Comparison of ENCODE assay signal across 26 cellular contexts in the genomic region with DNA sequence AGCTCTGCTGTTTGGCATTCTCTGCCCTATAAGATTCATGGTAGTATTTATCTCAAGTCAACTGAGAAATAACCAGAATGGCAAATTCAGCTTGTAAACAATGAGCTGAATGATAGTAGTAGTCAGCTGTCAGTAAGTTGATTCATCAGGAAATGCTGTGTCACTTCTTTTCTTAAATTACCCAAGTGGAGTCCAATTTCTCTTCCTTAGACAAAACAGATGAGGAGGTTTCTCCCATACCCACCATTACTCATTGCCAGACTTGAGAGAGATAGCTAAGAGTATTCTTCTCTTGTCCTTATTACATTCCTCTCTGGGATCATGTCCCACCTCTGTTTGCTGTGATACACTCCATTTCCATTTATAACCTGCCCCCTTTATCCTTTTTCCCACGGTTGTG.
"Had no signal": no experiment of that assay in that cellular context is flagged by ENCODE, and none has a peak within 500 bp of the region (broad histone marks: within the 10 kb centered on the region; RNA-seq: fewer than 3 reads in every experiment).

No MANE protein-coding gene starts in this region.

- H3K4me3 ChIP-seq: dorsolateral prefrontal cortex, esophagus muscularis mucosa, hepatocyte, lung, prostate gland, skin epidermis, stomach had no signal

- DNase-seq: cortex of kidney; dorsolateral prefrontal cortex; effector CD8-positive, alpha-beta T cell; head of caudate nucleus; kidney; left colon; left ventricle myocardium superior; mesenchymal stem cell; midbrain; naive thymus-derived CD4-positive, alpha-beta T cell; nephron progenitor cell; retina; stimulated activated CD4-positive, alpha-beta T cell treated with anti-CD3 and anti-CD28 coated beads, Interleukin-2, amount 100 ng/mL, for 24 hours; stimulated activated naive CD4-positive, alpha-beta T cell; stomach; substantia nigra; trophoblast cell had no signal

- ATAC-seq: foreskin keratinocyte; left colon; left ventricle myocardium superior; naive thymus-derived CD4-positive, alpha-beta T cell; sciatic nerve had no signal

- H3K4me1 ChIP-seq: esophagus muscularis mucosa, foreskin keratinocyte, parathyroid adenoma, prostate gland, stomach had no signal

- H3K4me2 ChIP-seq: hepatocyte had no signal

- H3K9me3 ChIP-seq: esophagus muscularis mucosa, prostate gland had no signal

- H3K79me2 ChIP-seq: hepatocyte, parathyroid adenoma had no signal

- H3K27me3 ChIP-seq: dorsolateral prefrontal cortex, esophagus muscularis mucosa, foreskin keratinocyte, hepatocyte, stomach had no signal

- H3K36me3 ChIP-seq: esophagus muscularis mucosa, prostate gland, stomach had no signal

- H3K9ac ChIP-seq: parathyroid adenoma had no signal

- H2AFZ ChIP-seq: hepatocyte, parathyroid adenoma had no signal

- H3K27ac ChIP-seq: dorsolateral prefrontal cortex, epithelial cell of prostate, esophagus muscularis mucosa, foreskin keratinocyte, hepatocyte, parathyroid adenoma, prostate gland, skin epidermis, stomach had no signal
